8 cellular contexts compared by ENCODE assay signal in the genomic region with DNA sequence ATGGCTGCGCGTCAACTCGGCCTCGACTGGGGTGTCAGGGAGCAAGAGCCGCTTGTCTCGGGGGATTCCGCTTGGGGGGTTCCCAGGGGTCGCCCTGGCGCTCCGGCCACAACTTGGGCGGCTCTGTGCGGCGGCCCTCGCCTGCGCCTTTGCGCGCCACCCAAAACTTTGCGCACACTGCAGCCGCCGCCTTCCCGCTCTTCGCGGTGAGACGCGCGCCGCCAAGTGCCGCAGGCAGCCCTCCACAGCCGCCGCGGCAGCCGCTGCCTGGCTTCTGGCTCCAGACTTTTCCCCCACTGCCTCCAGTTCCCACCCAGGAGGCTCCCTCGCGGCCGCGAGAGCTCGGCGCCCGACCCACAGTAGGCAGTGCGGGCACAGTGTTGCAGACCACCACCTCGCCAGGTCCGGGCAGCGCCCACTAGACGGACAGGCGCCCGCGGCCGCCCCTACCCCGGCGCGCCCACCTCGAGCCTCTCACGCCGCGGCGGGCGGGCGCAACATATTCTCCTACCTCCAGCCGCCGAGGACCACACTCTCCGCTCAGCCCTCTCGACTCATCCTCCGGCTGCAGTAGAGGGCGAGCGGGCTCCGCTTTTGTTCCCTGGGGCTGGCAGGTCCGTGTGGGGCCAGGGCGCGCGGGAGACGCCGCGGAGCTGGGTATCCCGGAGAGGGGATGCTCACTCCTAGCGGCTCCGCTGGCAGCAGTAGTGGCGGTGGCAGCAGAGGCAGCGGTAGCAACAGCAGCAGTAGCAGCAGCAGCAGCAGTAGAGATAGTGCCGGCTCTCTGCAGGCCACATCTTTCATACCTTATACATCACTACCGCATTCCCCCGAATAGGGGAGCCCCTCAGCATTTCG.
DNase-seq lines count a peak whose midpoint lies in the region; ATAC-seq and TF ChIP-seq lines count a peak whose summit lies in the region.

No MANE protein-coding gene starts in this region.

- DNase-seq in COLO668 (lab: John Stamatoyannopoulos, UW; ENCODE audit: unreplicated experiment) = peak; percentile 85
- peak; percentile 68 for DNase-seq in HEK293T (ENCODE audit: extremely low spot score)
- DNase-seq in T-helper 2 cell treated with Interferon-gamma antibody and Interleukin-4, amounts not matched to agents 5 μg/mL and 100 μg/mL, for 36 hours (ENCODE audit: low spot score) = no peak
- peak; percentile 19 for DNase-seq in fibroblast of pulmonary artery (ENCODE audit: low read depth)
- DNase-seq in natural killer cell treated with Interleukin-12 subunit alpha and Interleukin-12 subunit beta and Interleukin-15 and Interleukin-18, amount 100 ng/mL, for 72 hours (ENCODE audit: low spot score) = no peak
- DNase-seq in stimulated activated CD4-positive, alpha-beta T cell treated with anti-CD3 and anti-CD28 coated beads, Interleukin-4, amount 100 ng/mL, for 1 hour = no peak
- DNase-seq in ureter (ENCODE audit: low spot score) = no peak

- no peak for TF ChIP-seq CTCF in fibroblast of pulmonary artery (IDR thresholded peaks at IDR 0.05; ENCODE audit: low read length, missing control alignments)

- H3K27me3 Mint-ChIP-seq in T-helper 2 cell treated with Interferon-gamma antibody and Interleukin-4, amounts not matched to agents 5 μg/mL and 100 μg/mL, for 36 hours (ENCODE audit: low read depth) = peaks cover 48% of the 10 kb centered on the region
- peaks cover 29 to 52% of the 10 kb centered on the region in 2 donors for H3K27me3 Mint-ChIP-seq in natural killer cell treated with Interleukin-12 subunit alpha and Interleukin-12 subunit beta and Interleukin-15 and Interleukin-18, amount 100 ng/mL, for 72 hours

- POLR2A ChIA-PET in HEK293T (lab: Yijun Ruan, JAX) = no interaction called here

- ATAC-seq in natural killer cell treated with Interleukin-12 subunit alpha and Interleukin-12 subunit beta and Interleukin-15 and Interleukin-18, amount 100 ng/mL, for 72 hours = peak; percentile 62 to 64
- no peak for ATAC-seq in HG03108 (IDR thresholded peaks at IDR 0.05; ENCODE audit: unreplicated experiment)

- H3K9me3 Mint-ChIP-seq in T-helper 2 cell treated with Interferon-gamma antibody and Interleukin-4, amounts not matched to agents 5 μg/mL and 100 μg/mL, for 36 hours = no peaks in the 10 kb centered on the region
- no peaks in the 10 kb centered on the region for H3K9me3 Mint-ChIP-seq in natural killer cell treated with Interleukin-12 subunit alpha and Interleukin-12 subunit beta and Interleukin-15 and Interleukin-18, amount 100 ng/mL, for 72 hours

- H3K4me3 ChIP-seq in fibroblast of pulmonary artery (replicated peaks; ENCODE audit: low read depth, low read length) = no peak overlapping the region

- peak overlapping the region; percentile 46 for H3K4me3 Mint-ChIP-seq in T-helper 2 cell treated with Interferon-gamma antibody and Interleukin-4, amounts not matched to agents 5 μg/mL and 100 μg/mL, for 36 hours
- H3K4me3 Mint-ChIP-seq in natural killer cell treated with Interleukin-12 subunit alpha and Interleukin-12 subunit beta and Interleukin-15 and Interleukin-18, amount 100 ng/mL, for 72 hours = peak overlapping the region; percentile 34

- H3K27ac Mint-ChIP-seq in T-helper 2 cell treated with Interferon-gamma antibody and Interleukin-4, amounts not matched to agents 5 μg/mL and 100 μg/mL, for 36 hours = no peak overlapping the region
- no peak overlapping the region for H3K27ac Mint-ChIP-seq in natural killer cell treated with Interleukin-12 subunit alpha and Interleukin-12 subunit beta and Interleukin-15 and Interleukin-18, amount 100 ng/mL, for 72 hours

- CTCF ChIA-PET in HEK293T (lab: Yijun Ruan, JAX) = interaction anchor here (0.8 kb wide), 1 partner anchor 11 kb away, joined by 3 read pairs; no protein-coding TSS in a partner anchor

- H3K4me1 Mint-ChIP-seq in T-helper 2 cell treated with Interferon-gamma antibody and Interleukin-4, amounts not matched to agents 5 μg/mL and 100 μg/mL, for 36 hours (ENCODE audit: low read depth) = no peaks in the 10 kb centered on the region
- no peaks in the 10 kb centered on the region for H3K4me1 Mint-ChIP-seq in natural killer cell treated with Interleukin-12 subunit alpha and Interleukin-12 subunit beta and Interleukin-15 and Interleukin-18, amount 100 ng/mL, for 72 hours (ENCODE audit: low read depth in 2 of 2)

- H3K36me3 Mint-ChIP-seq in T-helper 2 cell treated with Interferon-gamma antibody and Interleukin-4, amounts not matched to agents 5 μg/mL and 100 μg/mL, for 36 hours (ENCODE audit: low read depth) = no peaks in the 10 kb centered on the region
- H3K36me3 Mint-ChIP-seq in natural killer cell treated with Interleukin-12 subunit alpha and Interleukin-12 subunit beta and Interleukin-15 and Interleukin-18, amount 100 ng/mL, for 72 hours = no peaks in the 10 kb centered on the region

TF ChIP-seq in HEK293T, 16 proteins besides CTCF, POLR2A, EP300 and RAD21:
- TF ChIP-seq L3MBTL2 (conservative IDR thresholded peaks at IDR 0.05) (peak; percentile 38; the same call in 1 of the 2 replicates), FOXK2 (IDR thresholded peaks at IDR 0.05) (no peak)

Comparison
In these comparisons a context has a peak if more than half of its experiments do, and no peak if none do; other contexts are left out.
1. DNase-seq: peak in COLO668 (single experiment), HEK293T (single experiment) and fibroblast of pulmonary artery (single experiment); none in T-helper 2 cell treated with Interferon-gamma antibody and Interleukin-4, amounts not matched to agents 5 μg/mL and 100 μg/mL, for 36 hours (single experiment), natural killer cell treated with Interleukin-12 subunit alpha and Interleukin-12 subunit beta and Interleukin-15 and Interleukin-18, amount 100 ng/mL, for 72 hours (single experiment), stimulated activated CD4-positive, alpha-beta T cell treated with anti-CD3 and anti-CD28 coated beads, Interleukin-4, amount 100 ng/mL, for 1 hour (single experiment) and ureter (single experiment).